10 cellular contexts compared by ENCODE assay signal in the genomic region with DNA sequence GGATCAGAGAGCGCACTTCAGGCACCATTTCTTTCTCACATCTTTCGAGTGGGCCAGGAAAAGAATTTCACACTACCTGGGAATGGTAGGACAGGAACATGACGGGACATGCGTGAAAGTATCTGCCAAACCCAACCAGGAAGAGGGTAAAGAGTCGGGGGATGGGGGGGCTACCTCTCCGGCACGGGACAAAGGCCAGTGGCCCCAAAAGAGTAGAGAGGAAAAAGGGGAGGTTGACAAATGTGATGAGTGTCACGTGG. TPM values are rescaled to one million over a fixed set of nuclear protein-coding genes. Genes with fewer than 3 reads are reported as not detected.
DNase-seq lines count a peak whose midpoint lies in the region; ATAC-seq, FAIRE-seq and TF ChIP-seq lines count a peak whose summit lies in the region.
"Had no signal": no experiment of that assay in that cellular context is flagged by ENCODE, and none has a peak within 500 bp of the region (broad histone marks: within the 10 kb centered on the region; RNA-seq: fewer than 3 reads in every experiment).

No MANE protein-coding gene starts in this region.

- in situ Hi-C loops in HepG2 (cut with HindIII; ENCODE audit: extremely low pct_ligation_motif_present, low pct_unique_long_range_greater_than_20kb) = no loop called here

- H3K9me3 ChIP-seq in adipocyte (ENCODE audit: control insufficient read depth, low read length) (no peaks in the 10 kb centered on the region), HepG2 (ENCODE audit: low read length) (no peaks in the 10 kb centered on the region)

- no peak for ATAC-seq in HepG2
- no peak for ATAC-seq in stimulated activated effector memory CD8-positive, alpha-beta T cell treated with anti-CD3 and anti-CD28 coated beads, Interleukin-12 subunit alpha, Interleukin-12 subunit beta, amount 100 ng/mL, for 72 hours

- TF ChIP-seq RAD21 in HepG2 (CRISPR knock-in tag; IDR thresholded peaks at IDR 0.05) = no peak

- H3K4me3 ChIP-seq in adipocyte (ENCODE audit: low read length) (peak overlapping the region; percentile 80), HepG2 (replicated peaks in 1 of 3; ENCODE audit: insufficient read depth in 1 of 3, low read depth in 2 of 3, low read length in 3 of 3) (peak overlapping the region; percentile 72 to 89 (median 86))

- no peaks in the 10 kb centered on the region for H3K36me3 Mint-ChIP-seq in T-helper 1 cell treated with Interleukin-12 subunit alpha and Interleukin-12 subunit beta and Interleukin-4 antibody, amounts not matched to agents 30 μg/mL and 1 μg/mL, for 36 hours (ENCODE audit: low read depth)
- H3K36me3 Mint-ChIP-seq in stimulated activated effector memory CD8-positive, alpha-beta T cell treated with anti-CD3 and anti-CD28 coated beads, Interleukin-12 subunit alpha, Interleukin-12 subunit beta, amount 100 ng/mL, for 72 hours = no peaks in the 10 kb centered on the region

- H3K4me3 Mint-ChIP-seq in T-helper 1 cell treated with Interleukin-12 subunit alpha and Interleukin-12 subunit beta and Interleukin-4 antibody, amounts not matched to agents 30 μg/mL and 1 μg/mL, for 36 hours = peak overlapping the region; percentile 7
- peak overlapping the region; percentile 47 for H3K4me3 Mint-ChIP-seq in stimulated activated effector memory CD8-positive, alpha-beta T cell treated with anti-CD3 and anti-CD28 coated beads, Interleukin-12 subunit alpha, Interleukin-12 subunit beta, amount 100 ng/mL, for 72 hours

- intact Hi-C loops in HepG2 (cut with micrococcal nuclease; ENCODE audit: unreplicated experiment) = loop anchor here (5.0 kb wide), 1 partner anchor 42 kb away; no protein-coding TSS in a partner anchor

- no peak overlapping the region for H3K27ac Mint-ChIP-seq in T-helper 1 cell treated with Interleukin-12 subunit alpha and Interleukin-12 subunit beta and Interleukin-4 antibody, amounts not matched to agents 30 μg/mL and 1 μg/mL, for 36 hours
- no peak overlapping the region for H3K27ac Mint-ChIP-seq in stimulated activated effector memory CD8-positive, alpha-beta T cell treated with anti-CD3 and anti-CD28 coated beads, Interleukin-12 subunit alpha, Interleukin-12 subunit beta, amount 100 ng/mL, for 72 hours

- H3K4me1 ChIP-seq in adipocyte (ENCODE audit: control insufficient read depth, insufficient read depth, low read length) (peaks cover 21% of the 10 kb centered on the region), HepG2 (ENCODE audit: insufficient read depth, low read length) (peaks cover 26% of the 10 kb centered on the region)

- DNase-seq in T-helper 1 cell (no peak), adipocyte (ENCODE audit: low read depth) (no peak), HepG2 (ENCODE audit: low spot score) (no peak), medulla oblongata (ENCODE audit: extremely low spot score) (no peak), ureter (ENCODE audit: low spot score) (no peak), NCI-H1092 (lab: John Stamatoyannopoulos, UW) (no peak)
- no peak for DNase-seq in stimulated activated effector memory CD8-positive, alpha-beta T cell treated with anti-CD3 and anti-CD28 coated beads, Interleukin-12 subunit alpha, Interleukin-12 subunit beta, amount 100 ng/mL, for 72 hours (ENCODE audit: low spot score in 2 of 2)
- DNase-seq: NCI-H1105 had no signal

- peak overlapping the region; percentile 62 for H3K27ac ChIP-seq in HepG2 (ENCODE audit: extremely low read length, insufficient read depth, low read length)

- no peaks in the 10 kb centered on the region for H3K27me3 ChIP-seq in adipocyte (replicated peaks; ENCODE audit: control insufficient read depth, insufficient read depth, low read length)
- no peaks in the 10 kb centered on the region for H3K27me3 ChIP-seq in HepG2 (ENCODE audit: control insufficient read depth in 1 of 2, insufficient read depth in 2 of 2, low read length in 2 of 2)

- peaks cover 25% of the 10 kb centered on the region for H3K79me2 ChIP-seq in HepG2 (ENCODE audit: insufficient read depth, low read length)

- TF ChIP-seq POLR2A in HepG2 (IDR thresholded peaks at IDR 0.05; ENCODE audit: insufficient read depth in 1 of 2, low read depth in 2 of 2, low read length in 2 of 2) = no peak

- H3K36me3 ChIP-seq in adipocyte (ENCODE audit: control insufficient read depth, insufficient read depth, low read length, severe bottlenecking) = no peaks in the 10 kb centered on the region
- peaks cover 1 to 13% of the 10 kb centered on the region in 2 experiments; a peak in 1 of 5 replicates for H3K36me3 ChIP-seq in HepG2 (replicated peaks in 1 of 2; ENCODE audit: control insufficient read depth in 1 of 2, insufficient read depth in 2 of 2, low read length in 2 of 2)

- H3K4me2 ChIP-seq in HepG2 (ENCODE audit: low read depth, low read length) = peak overlapping the region; percentile 92

- TF ChIP-seq CTCF in HepG2 (CRISPR knock-in tag; IDR thresholded peaks at IDR 0.05) = no peak

- POLR2A ChIA-PET in HepG2 (lab: Yijun Ruan, JAX) = no interaction called here

- CTCF ChIA-PET in HepG2 (lab: Yijun Ruan, JAX; ENCODE audit: low intra/inter-chr PET ratio, low total read pairs) = interaction anchor here (0.6 kb wide), 1 partner anchor 44 kb away, joined by 3 read pairs; no protein-coding TSS in a partner anchor

- no peaks in the 10 kb centered on the region for H3K9me3 Mint-ChIP-seq in T-helper 1 cell treated with Interleukin-12 subunit alpha and Interleukin-12 subunit beta and Interleukin-4 antibody, amounts not matched to agents 30 μg/mL and 1 μg/mL, for 36 hours
- H3K9me3 Mint-ChIP-seq in stimulated activated effector memory CD8-positive, alpha-beta T cell treated with anti-CD3 and anti-CD28 coated beads, Interleukin-12 subunit alpha, Interleukin-12 subunit beta, amount 100 ng/mL, for 72 hours = no peaks in the 10 kb centered on the region

- H2AFZ ChIP-seq in HepG2 (ENCODE audit: low read length) = peak overlapping the region; percentile 94

- no TSS peak for BruUV-seq in HepG2 (replicated peaks; lab: Mats Ljungman, UMichigan)

- H4K20me1 ChIP-seq in HepG2 (ENCODE audit: insufficient read depth, low read length) = no peaks in the 10 kb centered on the region

- WGBS in HepG2 (ENCODE audit: low lambda C conversion rate) = 14% methylated on average over 8 of the region's 8 CpGs

- no peak for TF ChIP-seq EP300 in HepG2 (IDR thresholded peaks at IDR 0.05; ENCODE audit: low read depth in 2 of 2, low read length in 2 of 2)
- no peak for TF ChIP-seq EP300 in HepG2 (CRISPR knock-in tag; IDR thresholded peaks at IDR 0.05; ENCODE audit: borderline replicate concordance)

- peaks cover 2% of the 10 kb centered on the region for H3K4me1 Mint-ChIP-seq in T-helper 1 cell treated with Interleukin-12 subunit alpha and Interleukin-12 subunit beta and Interleukin-4 antibody, amounts not matched to agents 30 μg/mL and 1 μg/mL, for 36 hours (ENCODE audit: low read depth)
- H3K4me1 Mint-ChIP-seq in stimulated activated effector memory CD8-positive, alpha-beta T cell treated with anti-CD3 and anti-CD28 coated beads, Interleukin-12 subunit alpha, Interleukin-12 subunit beta, amount 100 ng/mL, for 72 hours = peaks cover 15% of the 10 kb centered on the region

- no peak for FAIRE-seq in HepG2 (lab: Jason Lieb, UNC)
- FAIRE-seq: A204.1 had no signal

- H3K27me3 Mint-ChIP-seq in T-helper 1 cell treated with Interleukin-12 subunit alpha and Interleukin-12 subunit beta and Interleukin-4 antibody, amounts not matched to agents 30 μg/mL and 1 μg/mL, for 36 hours (ENCODE audit: low read depth) = peaks cover 67% of the 10 kb centered on the region

- H3K9ac ChIP-seq in adipocyte (ENCODE audit: low read length) = peak overlapping the region; percentile 78
- peak overlapping the region; percentile 82 for H3K9ac ChIP-seq in HepG2 (ENCODE audit: insufficient read depth, low read depth, low read length)

RNA-seq across cellular contexts. Expression of a gene that starts 0.8 kb away (rescaled TPM):
- total RNA-seq in HepG2 (2016; rRNA removed; fragmentation: Illumina TruSeq; extraction: Trizol) (15.4 and 17.1 TPM in 2 replicates), ureter (22.5 TPM)
- total RNA-seq in HepG2 (2016; cell fraction: cytosol; rRNA removed; fragmentation: Illumina TruSeq; extraction: Trizol; ENCODE audit: low read depth) = 10.7 and 11.7 TPM in 2 replicates
- 13.3 and 14.4 TPM in 2 replicates for total RNA-seq in HepG2 (2016; cell fraction: insoluble cytoplasmic fraction; rRNA removed; fragmentation: Illumina TruSeq; extraction: Trizol)
- total RNA-seq in HepG2 (2016; cell fraction: membrane; rRNA removed; fragmentation: Illumina TruSeq; extraction: Trizol) = 27.9 and 29.9 TPM in 2 replicates
- 16.7 and 20.0 TPM in 2 replicates for total RNA-seq in HepG2 (2016; cell fraction: nucleus; rRNA removed; fragmentation: Illumina TruSeq; extraction: Trizol)
- 13.5 and 14.1 TPM in 2 replicates for polyA plus RNA-seq in HepG2 (2011; rRNA removed)
- 5.9 and 10.6 TPM in 2 replicates for polyA plus RNA-seq in HepG2 (2011; cell fraction: cytosol; rRNA removed)
- 16.0 and 21.8 TPM in 2 replicates for polyA plus RNA-seq in HepG2 (2011; cell fraction: nucleus; rRNA removed)
- polyA plus RNA-seq in HepG2 (2012) = 24.3 and 27.7 TPM in 2 replicates
- 20.2 and 23.1 TPM in 2 replicates for polyA plus RNA-seq in HepG2 (2016; cell fraction: cytosol; fragmentation: Illumina TruSeq; extraction: Trizol; ENCODE audit: low read depth)
- polyA plus RNA-seq in HepG2 (2016; cell fraction: insoluble cytoplasmic fraction; fragmentation: Illumina TruSeq; extraction: Trizol; ENCODE audit: low read depth) = 18.4 and 20.3 TPM in 2 replicates
- 28.6 and 31.7 TPM in 2 replicates for polyA plus RNA-seq in HepG2 (2016; cell fraction: membrane; fragmentation: Illumina TruSeq; extraction: Trizol; ENCODE audit: low read depth)
- polyA plus RNA-seq in HepG2 (2016; cell fraction: nucleus; fragmentation: Illumina TruSeq; extraction: Trizol; ENCODE audit: insufficient read depth, low read depth) = 29.5 and 33.1 TPM in 2 replicates
- polyA minus RNA-seq in HepG2 (2011; rRNA and poly(A)+ RNA removed; ENCODE audit: low replicate concordance) = 0.07 and 7.3 TPM in 2 replicates
- 16.1 and 17.6 TPM in 2 replicates for polyA minus RNA-seq in HepG2 (2011; cell fraction: cytosol; rRNA and poly(A)+ RNA removed)
- polyA minus RNA-seq in HepG2 (2011; cell fraction: nucleus; rRNA and poly(A)+ RNA removed) = 17.8 and 27.0 TPM in 2 replicates

RNA-seq across cellular contexts. Expression of a gene that starts 57.1 kb away (rescaled TPM):
- 17.2 and 24.7 TPM in 2 replicates for total RNA-seq in HepG2 (2016; rRNA removed; fragmentation: Illumina TruSeq; extraction: Trizol)
- 7.8 and 9.1 TPM in 2 replicates for total RNA-seq in HepG2 (2016; cell fraction: cytosol; rRNA removed; fragmentation: Illumina TruSeq; extraction: Trizol; ENCODE audit: low read depth)
- 21.2 and 25.5 TPM in 2 replicates for total RNA-seq in HepG2 (2016; cell fraction: insoluble cytoplasmic fraction; rRNA removed; fragmentation: Illumina TruSeq; extraction: Trizol)
- total RNA-seq in HepG2 (2016; cell fraction: membrane; rRNA removed; fragmentation: Illumina TruSeq; extraction: Trizol) = 12.4 and 13.8 TPM in 2 replicates
- 18.7 and 19.1 TPM in 2 replicates for total RNA-seq in HepG2 (2016; cell fraction: nucleus; rRNA removed; fragmentation: Illumina TruSeq; extraction: Trizol)
- polyA plus RNA-seq in HepG2 (2011; rRNA removed) = 4.4 and 6.1 TPM in 2 replicates
- polyA plus RNA-seq in HepG2 (2011; cell fraction: cytosol; rRNA removed) = 3.0 and 3.7 TPM in 2 replicates
- 4.5 and 6.1 TPM in 2 replicates for polyA plus RNA-seq in HepG2 (2011; cell fraction: nucleus; rRNA removed)
- polyA plus RNA-seq in HepG2 (2012) = 7.6 and 9.8 TPM in 2 replicates
- 5.7 and 7.2 TPM in 2 replicates for polyA plus RNA-seq in HepG2 (2016; cell fraction: cytosol; fragmentation: Illumina TruSeq; extraction: Trizol; ENCODE audit: low read depth)
- polyA plus RNA-seq in HepG2 (2016; cell fraction: insoluble cytoplasmic fraction; fragmentation: Illumina TruSeq; extraction: Trizol; ENCODE audit: low read depth) = 20.8 and 21.3 TPM in 2 replicates
- 7.3 and 9.4 TPM in 2 replicates for polyA plus RNA-seq in HepG2 (2016; cell fraction: membrane; fragmentation: Illumina TruSeq; extraction: Trizol; ENCODE audit: low read depth)
- polyA plus RNA-seq in HepG2 (2016; cell fraction: nucleus; fragmentation: Illumina TruSeq; extraction: Trizol; ENCODE audit: insufficient read depth, low read depth) = 11.4 and 11.7 TPM in 2 replicates
- polyA minus RNA-seq in HepG2 (2011; rRNA and poly(A)+ RNA removed; ENCODE audit: low replicate concordance) = 0.80 and 2.3 TPM in 2 replicates
- polyA minus RNA-seq in HepG2 (2011; cell fraction: cytosol; rRNA and poly(A)+ RNA removed) = 2.6 and 4.7 TPM in 2 replicates
- polyA minus RNA-seq in HepG2 (2011; cell fraction: nucleus; rRNA and poly(A)+ RNA removed) = 28.2 and 32.6 TPM in 2 replicates
- 25.2 TPM for total RNA-seq in ureter
